Comparison of ENCODE assay signal across 17 cellular contexts in the genomic region with DNA sequence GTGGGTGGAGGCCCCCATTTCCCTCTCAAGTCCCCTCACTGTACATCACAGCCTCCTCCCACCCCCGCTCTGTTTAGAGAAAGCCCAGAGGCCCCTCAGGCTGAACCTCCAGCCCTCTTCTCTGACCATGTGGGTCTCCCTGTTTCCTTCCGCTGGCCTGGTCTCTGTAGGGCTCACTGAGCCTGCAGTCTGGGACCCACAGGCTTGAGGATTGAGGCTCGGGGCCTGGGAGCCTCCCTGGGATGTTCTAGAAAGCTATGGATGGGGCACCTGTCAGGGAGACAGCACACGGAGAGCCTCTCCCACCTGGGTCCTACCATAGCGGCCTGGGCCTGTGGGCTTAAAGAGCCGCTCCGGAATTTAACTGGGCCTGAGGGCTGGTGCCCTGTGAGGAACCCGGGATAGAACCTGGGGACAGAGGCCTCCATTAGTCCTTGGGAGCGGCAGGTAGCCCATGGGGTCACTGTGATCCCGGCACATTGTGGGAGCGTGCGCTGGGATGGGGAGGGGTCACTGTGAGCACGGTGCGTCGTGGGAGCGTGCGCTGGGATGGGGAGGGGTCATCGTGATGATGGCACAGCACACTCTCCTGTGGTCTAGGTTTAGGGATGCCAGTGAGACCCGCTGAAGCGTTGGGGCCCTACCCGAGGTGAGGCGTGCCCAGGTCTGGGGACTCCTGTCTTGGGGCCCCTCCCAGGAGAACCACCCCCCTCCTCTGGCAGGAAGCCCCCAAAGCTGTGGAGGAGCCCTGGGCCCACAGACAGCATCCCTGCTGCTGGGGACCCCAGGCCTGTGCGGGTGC.
"Had no signal": no experiment of that assay in that cellular context is flagged by ENCODE, and none has a peak within 500 bp of the region (broad histone marks: within the 10 kb centered on the region; RNA-seq: fewer than 3 reads in every experiment).

No MANE protein-coding gene starts in this region.

- ATAC-seq: activated CD4-positive, CD25-positive, alpha-beta regulatory T cell treated with anti-CD3 and anti-CD28 coated beads, Interleukin-2, amount 50 U/mL, for 24 hours; gastrocnemius medialis; lower lobe of right lung; psoas muscle had no signal

- DNase-seq: activated CD8-positive, alpha-beta memory T cell treated with anti-CD3 and anti-CD28 coated beads for 24 hours; activated effector memory CD4-positive, alpha-beta T cell treated with anti-CD3 and anti-CD28 coated beads, Interleukin-2, amount 50 U/mL, for 16 hours; activated naive CD4-positive, alpha-beta T cell treated with anti-CD3 and anti-CD28 coated beads, Interleukin-2, amount 10 ng/mL, durations not matched to agents 7 days and 5 days; activated T-cell treated with anti-CD3 and anti-CD28 coated beads, Interleukin-2, amount 50 U/mL, for 48 hours; amygdala; cerebellar nuclear complex; cortex of kidney; endodermal cell; esophagus squamous epithelium; gastrocnemius medialis; lower lobe of right lung; naive B cell; occipital lobe; psoas muscle; stimulated activated CD4-positive, alpha-beta T cell treated with anti-CD3 and anti-CD28 coated beads, Interleukin-1b, Interleukin-23, amount 100 ng/mL, for 48 hours; transverse colon had no signal

- H3K27ac Mint-ChIP-seq: activated naive CD4-positive, alpha-beta T cell treated with anti-CD3 and anti-CD28 coated beads, Interleukin-2, amount 10 ng/mL, durations not matched to agents 7 days and 5 days; endodermal cell had no signal

- H3K4me3 Mint-ChIP-seq: activated naive CD4-positive, alpha-beta T cell treated with anti-CD3 and anti-CD28 coated beads, Interleukin-2, amount 10 ng/mL, durations not matched to agents 7 days and 5 days; endodermal cell had no signal
